Comparison of ENCODE assay signal across 13 cellular contexts in genomic region chr1:179968994-179969919, GRCh38. TPM values are rescaled to one million over a fixed set of nuclear protein-coding genes. Genes with fewer than 3 reads are reported as not detected.
A peak's percentile ranks its signal among the peaks of the same experiment; 100 is the strongest.
DNase-seq lines count a peak whose midpoint lies in the region; ATAC-seq and TF ChIP-seq lines count a peak whose summit lies in the region.
"Had no signal": no experiment of that assay in that cellular context is flagged by ENCODE, and none has a peak within 500 bp of the region (broad histone marks: within the 10 kb centered on the region; RNA-seq: fewer than 3 reads in every experiment).

No MANE protein-coding gene starts in this region.

- intact Hi-C loops in tibial artery (cut with DNase I; ENCODE audit: low total_unique reads), result no loop called here

- peaks cover 0 to 1% of the 10 kb centered on the region in 2 donors for H3K9me3 Mint-ChIP-seq in activated T-cell treated with anti-CD3 and anti-CD28 coated beads, Interleukin-2, amount 50 U/mL, for 72 hours
- H3K9me3 Mint-ChIP-seq in activated T-cell treated with anti-CD3 and anti-CD28 coated beads, Interleukin-2, amount 50 U/mL, for 4 hours, result no peaks in the 10 kb centered on the region

- H3K36me3 Mint-ChIP-seq in activated T-cell treated with anti-CD3 and anti-CD28 coated beads, Interleukin-2, amount 50 U/mL, for 72 hours (ENCODE audit: insufficient read depth in 2 of 2), result peaks cover 2 to 5% of the 10 kb centered on the region in 2 donors
- peaks cover 11% of the 10 kb centered on the region for H3K36me3 Mint-ChIP-seq in activated T-cell treated with anti-CD3 and anti-CD28 coated beads, Interleukin-2, amount 50 U/mL, for 4 hours (ENCODE audit: insufficient read depth)

- peak overlapping the region; percentile 76 for H3K27ac Mint-ChIP-seq in activated T-cell treated with anti-CD3 and anti-CD28 coated beads, Interleukin-2, amount 50 U/mL, for 72 hours
- H3K27ac Mint-ChIP-seq: activated naive CD4-positive, alpha-beta T cell treated with anti-CD3 and anti-CD28 coated beads for 36 hours had no signal

- H3K4me1 ChIP-seq in muscle layer of duodenum (ENCODE audit: control insufficient read depth in 1 of 2, insufficient read depth in 2 of 2, low read length in 2 of 2), result peaks cover 2 to 12% of the 10 kb centered on the region in 2 donors
- peaks cover 0 to 89% (median 31%) of the 10 kb centered on the region in 4 donors for H3K4me1 ChIP-seq in tibial artery

- no peak for ATAC-seq in activated T-cell treated with anti-CD3 and anti-CD28 coated beads, Interleukin-2, amount 50 U/mL, for 72 hours (replicated peaks in 1 of 2)
- ATAC-seq in activated T-cell treated with anti-CD3 and anti-CD28 coated beads, Interleukin-2, amount 50 U/mL, for 4 hours, result no peak
- ATAC-seq in GM21825 (IDR thresholded peaks at IDR 0.05; ENCODE audit: unreplicated experiment), result no peak

- no peak for DNase-seq in activated T-cell treated with anti-CD3 and anti-CD28 coated beads, Interleukin-2, amount 50 U/mL, for 72 hours
- DNase-seq in activated T-cell treated with anti-CD3 and anti-CD28 coated beads, Interleukin-2, amount 50 U/mL, for 4 hours, result no peak
- peak; percentile 6 for DNase-seq in choroid plexus epithelial cell (ENCODE audit: low read depth)
- peak in 1 of 2 donors; percentile 45 for DNase-seq in tibial artery
- DNase-seq in stimulated activated CD4-positive, alpha-beta T cell treated with anti-CD3 and anti-CD28 coated beads, Interleukin-4, amount 100 ng/mL, for 24 hours, result no peak
- DNase-seq in NCI-H82 treated with DMSO at 0.1 percent for 48 hours (lab: John Stamatoyannopoulos, UW; ENCODE audit: unreplicated experiment), result no peak
- DNase-seq: activated naive CD4-positive, alpha-beta T cell treated with anti-CD3 and anti-CD28 coated beads for 36 hours; GF-D8; GOT3; nucleus accumbens; SIG-M5 had no signal

- H3K4me1 Mint-ChIP-seq in activated T-cell treated with anti-CD3 and anti-CD28 coated beads, Interleukin-2, amount 50 U/mL, for 72 hours (ENCODE audit: low read depth), result peaks cover 39% of the 10 kb centered on the region
- H3K4me1 Mint-ChIP-seq in activated T-cell treated with anti-CD3 and anti-CD28 coated beads, Interleukin-2, amount 50 U/mL, for 4 hours (ENCODE audit: low read depth), result peaks cover 52% of the 10 kb centered on the region

- no peak overlapping the region for H3K4me3 ChIP-seq in choroid plexus epithelial cell (ENCODE audit: low read depth, low read length)
- H3K4me3 ChIP-seq in muscle layer of duodenum (ENCODE audit: low read depth in 1 of 2, low read length in 2 of 2), result no peak overlapping the region
- peak overlapping the region in 1 of 2 donors; percentile 1 for H3K4me3 ChIP-seq in tibial artery

- no peak overlapping the region for H3K4me3 Mint-ChIP-seq in activated T-cell treated with anti-CD3 and anti-CD28 coated beads, Interleukin-2, amount 50 U/mL, for 72 hours
- H3K4me3 Mint-ChIP-seq in activated T-cell treated with anti-CD3 and anti-CD28 coated beads, Interleukin-2, amount 50 U/mL, for 4 hours, result no peak overlapping the region
- H3K4me3 Mint-ChIP-seq: activated naive CD4-positive, alpha-beta T cell treated with anti-CD3 and anti-CD28 coated beads for 36 hours had no signal

- H3K27me3 Mint-ChIP-seq in activated T-cell treated with anti-CD3 and anti-CD28 coated beads, Interleukin-2, amount 50 U/mL, for 72 hours (ENCODE audit: low read depth), result no peaks in the 10 kb centered on the region
- H3K27me3 Mint-ChIP-seq in activated T-cell treated with anti-CD3 and anti-CD28 coated beads, Interleukin-2, amount 50 U/mL, for 4 hours (ENCODE audit: low read depth), result no peaks in the 10 kb centered on the region

- peaks cover 0 to 4% of the 10 kb centered on the region in 2 donors for H3K36me3 ChIP-seq in muscle layer of duodenum (ENCODE audit: control insufficient read depth in 1 of 2, insufficient read depth in 2 of 2, low read length in 2 of 2)
- H3K36me3 ChIP-seq in tibial artery, result no peaks in the 10 kb centered on the region

- H3K9me3 ChIP-seq in muscle layer of duodenum (ENCODE audit: control insufficient read depth in 1 of 2, low read length in 2 of 2) (peaks cover 0 to 3% of the 10 kb centered on the region in 2 donors), tibial artery (no peaks in the 10 kb centered on the region)

- H3K27ac ChIP-seq in muscle layer of duodenum (ENCODE audit: low read length), result peak overlapping the region; percentile 42
- H3K27ac ChIP-seq in tibial artery, result peak overlapping the region; percentile 75

- no peaks in the 10 kb centered on the region for H3K27me3 ChIP-seq in muscle layer of duodenum (ENCODE audit: low read depth, low read length)
- H3K27me3 ChIP-seq in tibial artery, result no peaks in the 10 kb centered on the region

- no peak for TF ChIP-seq CTCF in choroid plexus epithelial cell (conservative IDR thresholded peaks at IDR 0.05; ENCODE audit: low read depth, low read length)
- no peak for TF ChIP-seq CTCF in tibial artery (IDR thresholded peaks at IDR 0.05)

RNA-seq across cellular contexts. Expression of gene CEP350, which starts 14.6 kb away (rescaled TPM):
- total RNA-seq in activated T-cell treated with anti-CD3 and anti-CD28 coated beads, Interleukin-2, amount 50 U/mL, for 72 hours, result 10 to 100 TPM; 60.6 to 63.7 TPM
- 10 to 100 TPM; 25.2 to 28.3 (median 28.1) TPM for total RNA-seq in activated T-cell treated with anti-CD3 and anti-CD28 coated beads, Interleukin-2, amount 50 U/mL, for 4 hours
